Comparison of ENCODE assay signal across 8 cellular contexts in the genomic region with DNA sequence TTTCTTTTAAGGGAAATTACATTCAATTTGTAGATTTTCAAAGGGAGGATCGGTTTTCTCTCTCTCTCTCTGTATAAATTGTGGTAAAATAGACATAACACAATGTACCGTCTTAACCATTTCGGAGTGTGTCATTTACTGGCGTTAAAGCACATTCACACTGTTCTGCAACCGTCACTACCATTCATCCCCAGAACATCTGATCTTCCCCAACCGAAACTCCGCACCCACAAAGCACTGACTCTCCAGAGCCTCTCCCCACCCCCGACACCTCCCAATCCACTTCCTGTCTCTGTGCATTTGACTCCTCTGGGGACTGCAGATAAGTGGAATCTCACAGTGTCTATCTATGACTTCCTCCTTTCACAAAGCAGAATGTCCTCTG. TPM values are rescaled to one million over a fixed set of nuclear protein-coding genes. Genes with fewer than 3 reads are reported as not detected.
A peak's percentile ranks its signal among the peaks of the same experiment; 100 is the strongest.
DNase-seq lines count a peak whose midpoint lies in the region; ATAC-seq and TF ChIP-seq lines count a peak whose summit lies in the region.

No MANE protein-coding gene starts in this region.

- H3K4me3 ChIP-seq in fibroblast of villous mesenchyme (ENCODE audit: low read depth, low read length): no peak overlapping the region

- DNase-seq in GM19238 (ENCODE audit: insufficient read length, low spot score) (peak; percentile 54), T-helper 2 cell (peak in 3 of 5 experiments; percentile 24 to 89 (median 46)), fibroblast of villous mesenchyme (ENCODE audit: low read depth) (peak; percentile 16), NCI-H187 (lab: John Stamatoyannopoulos, UW) (no peak), NCI-H2029 treated with DMSO at 0.1 percent for 48 hours (lab: John Stamatoyannopoulos, UW) (no peak), cerebellar nuclear complex (lab: John Stamatoyannopoulos, UW) (no peak)
- DNase-seq in stimulated activated CD4-positive, alpha-beta T cell treated with anti-CD3 and anti-CD28 coated beads, TNF-alpha, amount 100 ng/mL, for 48 hours (ENCODE audit: low read depth in 3 of 3): peak; percentile 61 to 77 (median 67)

- no peak for TF ChIP-seq CTCF in fibroblast of villous mesenchyme (IDR thresholded peaks at IDR 0.05; ENCODE audit: insufficient read depth, low read depth, low read length)

- no peak for ATAC-seq in HG03342 (IDR thresholded peaks at IDR 0.05; ENCODE audit: unreplicated experiment)

RNA-seq across cellular contexts. Expression of a gene that starts 15.9 kb away (rescaled TPM):
- total RNA-seq in fibroblast of villous mesenchyme: 8.7 and 18.1 TPM in 2 replicates

Comparison
In these comparisons a context has a peak if more than half of its experiments do, and no peak if none do; other contexts are left out.
1. DNase-seq: peak in GM19238 (single experiment), T-helper 2 cell (3 of 5), fibroblast of villous mesenchyme (single experiment) and stimulated activated CD4-positive, alpha-beta T cell treated with anti-CD3 and anti-CD28 coated beads, TNF-alpha, amount 100 ng/mL, for 48 hours (3 of 3); none in NCI-H187 (0 of 2), NCI-H2029 treated with DMSO at 0.1 percent for 48 hours (single experiment) and cerebellar nuclear complex (0 of 2).